ENCODE assay signal across 8 cellular contexts in genomic region chrX:153643431-153644351, GRCh38. TPM values are rescaled to one million over a fixed set of nuclear protein-coding genes. Genes with fewer than 3 reads are reported as not detected.
DNase-seq lines count a peak whose midpoint lies in the region; ATAC-seq, FAIRE-seq and TF ChIP-seq lines count a peak whose summit lies in the region.

No MANE protein-coding gene starts in this region.

- ATAC-seq in GM21360 (IDR thresholded peaks at IDR 0.05; ENCODE audit: unreplicated experiment) = no peak

- peaks cover 53% of the 10 kb centered on the region for H3K27me3 Mint-ChIP-seq in nephron (ENCODE audit: low read depth)

- H3K36me3 Mint-ChIP-seq in nephron (ENCODE audit: low read depth) = no peaks in the 10 kb centered on the region

- peaks cover 5% of the 10 kb centered on the region for H3K9me3 Mint-ChIP-seq in nephron

- peak overlapping the region; percentile 60 to 77 (median 71) for H3K4me3 Mint-ChIP-seq in nephron

- peaks cover 3% of the 10 kb centered on the region for H3K27me3 ChIP-seq in bronchial epithelial cell (ENCODE audit: control insufficient read depth, insufficient read depth, low read length)

- no peak for FAIRE-seq in bronchial epithelial cell (lab: Jason Lieb, UNC)

- peaks cover 7% of the 10 kb centered on the region for H3K4me1 Mint-ChIP-seq in nephron

- no peak overlapping the region for H3K4me3 ChIP-seq in bronchial epithelial cell (ENCODE audit: low read depth, low read length)

- in situ Hi-C loops in Caki2 (cut with HindIII; ENCODE audit: low pct_unique_long_range_greater_than_20kb, low sequenced_read_pairs) = no loop called here

- H3K36me3 ChIP-seq in bronchial epithelial cell (ENCODE audit: control insufficient read depth, insufficient read depth, low read length) = no peaks in the 10 kb centered on the region

- DNase-seq in Caki2 (ENCODE audit: low read depth) (peak; percentile 41), bronchial epithelial cell (ENCODE audit: low read depth) (no peak), HUDEP-2 (lab: John Stamatoyannopoulos, UW; ENCODE audit: unreplicated experiment in 76 of 76) (no peak), NCI-H128 (lab: John Stamatoyannopoulos, UW; ENCODE audit: unreplicated experiment) (no peak), MV-4-11 (lab: John Stamatoyannopoulos, UW) (no peak)

- peak overlapping the region in 1 of 3 experiments; percentile 50 for H3K27ac Mint-ChIP-seq in nephron

- TF ChIP-seq CTCF in LNCAP (IDR thresholded peaks at IDR 0.05) (peak; percentile 47), bronchial epithelial cell (IDR thresholded peaks at IDR 0.05; ENCODE audit: insufficient read depth, low read length, severe bottlenecking) (peak; percentile 2), nephron (IDR thresholded peaks at IDR 0.05; ENCODE audit: unreplicated experiment in 3 of 3) (peak in 1 of 3 experiments; percentile 24)

RNA-seq across cellular contexts. Expression of gene DUSP9, which starts 3.3 kb away (rescaled TPM):
- 9.9 and 16.0 TPM in 2 replicates for total RNA-seq in Caki2 (2014; rRNA removed; shearing (Covaris generic); ENCODE audit: low replicate concordance)
- 0.77 and 1.3 TPM in 2 replicates for total RNA-seq in bronchial epithelial cell

RNA-seq across cellular contexts. Expression of gene PNCK, which starts 29.9 kb away (rescaled TPM):
- total RNA-seq in Caki2 (2014; rRNA removed; shearing (Covaris generic); ENCODE audit: low replicate concordance) = not detected in 2 replicates
- total RNA-seq in bronchial epithelial cell = 1.5 and 2.1 TPM in 2 replicates

RNA-seq across cellular contexts. Expression of gene SLC6A8, which starts 44.0 kb away (rescaled TPM):
- 1.7 and 2.1 TPM in 2 replicates for total RNA-seq in Caki2 (2014; rRNA removed; shearing (Covaris generic); ENCODE audit: low replicate concordance)
- total RNA-seq in bronchial epithelial cell = 42.4 and 49.3 TPM in 2 replicates

RNA-seq across cellular contexts. Expression of gene CCNQ, which starts 44.8 kb away (rescaled TPM):
- 45.1 and 57.1 TPM in 2 replicates for total RNA-seq in Caki2 (2014; rRNA removed; shearing (Covaris generic); ENCODE audit: low replicate concordance)
- total RNA-seq in bronchial epithelial cell = 37.1 and 53.4 TPM in 2 replicates

Comparison
In these comparisons a context has a peak if more than half of its experiments do, and no peak if none do; other contexts are left out.
1. RNA of gene SLC6A8, which starts 44.0 kb away (total RNA-seq): 42.4 to 49.3 TPM in bronchial epithelial cell; 1.7 to 2.1 TPM in Caki2; every median in the first group is over 10 times any median in the second.